ENCODE assay signal across 17 cellular contexts in the genomic region with DNA sequence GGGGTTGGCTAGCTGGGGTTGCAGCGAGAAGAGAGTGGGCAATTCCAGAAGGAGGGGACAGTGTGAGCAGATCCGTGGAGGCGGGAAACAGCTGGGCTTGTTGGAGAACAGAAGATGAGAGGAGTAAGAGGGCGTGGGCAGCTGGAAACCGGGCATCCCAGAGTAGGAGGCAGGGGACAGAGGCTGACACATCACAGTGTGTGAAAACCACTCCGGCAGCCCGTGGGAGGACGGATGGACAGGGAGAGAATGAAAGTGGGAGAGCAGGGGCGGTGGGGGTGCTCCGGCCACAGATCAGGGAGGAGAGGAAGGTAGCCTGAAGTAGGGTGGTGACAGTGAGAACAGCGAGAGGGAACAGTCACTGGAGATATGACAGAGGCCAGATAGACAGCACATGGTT. TPM values are rescaled to one million over a fixed set of nuclear protein-coding genes. Genes with fewer than 3 reads are reported as not detected.
DNase-seq lines count a peak whose midpoint lies in the region; ATAC-seq and TF ChIP-seq lines count a peak whose summit lies in the region.
"Had no signal": no experiment of that assay in that cellular context is flagged by ENCODE, and none has a peak within 500 bp of the region (broad histone marks: within the 10 kb centered on the region; RNA-seq: fewer than 3 reads in every experiment).

No MANE protein-coding gene starts in this region.

- peak overlapping the region; percentile 13 for H3K4me3 ChIP-seq in skeletal muscle satellite cell (ENCODE audit: low read length)
- H3K4me3 ChIP-seq: BLaER1 treated with 17β-estradiol and CSF1 and Interleukin-3, amounts not matched to agents 10 nM and 100 nM had no signal

- no peak for ATAC-seq in activated T-helper 17 cell treated with anti-CD3 and anti-CD28 coated beads, Interleukin-2, amount 50 U/mL, for 72 hours (replicated peaks)

- no peak overlapping the region for H3K4me3 Mint-ChIP-seq in activated T-helper 17 cell treated with anti-CD3 and anti-CD28 coated beads, Interleukin-2, amount 50 U/mL, for 72 hours
- peak overlapping the region in 1 of 3 experiments; percentile 28 for H3K4me3 Mint-ChIP-seq in nephron
- H3K4me3 Mint-ChIP-seq: IgD-negative memory B cell had no signal

- H3K36me3 ChIP-seq in skeletal muscle satellite cell (ENCODE audit: insufficient read depth, low read length), result no peaks in the 10 kb centered on the region
- H3K36me3 ChIP-seq: BLaER1 treated with 17β-estradiol and CSF1 and Interleukin-3, amounts not matched to agents 10 nM and 100 nM had no signal

- peak overlapping the region; percentile 59 for H3K4me2 ChIP-seq in skeletal muscle satellite cell (ENCODE audit: low read length)
- H3K4me2 ChIP-seq: BLaER1 treated with 17β-estradiol and CSF1 and Interleukin-3, amounts not matched to agents 10 nM and 100 nM had no signal

- no peaks in the 10 kb centered on the region for H3K9me3 Mint-ChIP-seq in activated T-helper 17 cell treated with anti-CD3 and anti-CD28 coated beads, Interleukin-2, amount 50 U/mL, for 72 hours
- no peaks in the 10 kb centered on the region for H3K9me3 Mint-ChIP-seq in nephron
- H3K9me3 Mint-ChIP-seq: IgD-negative memory B cell had no signal

- peak overlapping the region; percentile 10 for H3K27ac Mint-ChIP-seq in activated T-helper 17 cell treated with anti-CD3 and anti-CD28 coated beads, Interleukin-2, amount 50 U/mL, for 72 hours
- H3K27ac Mint-ChIP-seq in nephron, result peak overlapping the region in 2 of 3 experiments; percentile 3 to 40
- H3K27ac Mint-ChIP-seq: IgD-negative memory B cell had no signal

- peaks cover 16% of the 10 kb centered on the region for H3K27me3 ChIP-seq in skeletal muscle satellite cell (ENCODE audit: control insufficient read depth, insufficient read depth, low read length)
- H3K27me3 ChIP-seq: BLaER1 treated with 17β-estradiol and CSF1 and Interleukin-3, amounts not matched to agents 10 nM and 100 nM had no signal

- no peak overlapping the region for H3K9ac ChIP-seq in skeletal muscle satellite cell (ENCODE audit: low read depth, low read length)
- H3K9ac ChIP-seq: BLaER1 treated with 17β-estradiol and CSF1 and Interleukin-3, amounts not matched to agents 10 nM and 100 nM had no signal

- DNase-seq in activated CD8-positive, alpha-beta memory T cell treated with anti-CD3 and anti-CD28 coated beads for 24 hours, result peak; percentile 35
- no peak for DNase-seq in activated CD8-positive, alpha-beta memory T cell treated with anti-CD3 and anti-CD28 coated beads, Interleukin-2, amount 50 U/mL, for 4 hours
- no peak for DNase-seq in UCSD-AML1 (lab: John Stamatoyannopoulos, UW; ENCODE audit: unreplicated experiment)
- DNase-seq in effector CD8-positive, alpha-beta T cell (lab: John Stamatoyannopoulos, UW), result no peak
- no peak for DNase-seq in SKM-1 (lab: John Stamatoyannopoulos, UW; ENCODE audit: unreplicated experiment)
- DNase-seq: NCI-H1048, NCI-H146, NCI-H2081 treated with DMSO at 0.1 percent for 48 hours, NCI-H2227 treated with DMSO at 0.1 percent for 48 hours, NCI-H524 treated with DMSO at 0.1 percent for 48 hours, RPMI8226 had no signal

- peaks cover 9% of the 10 kb centered on the region for H3K4me1 ChIP-seq in skeletal muscle satellite cell (ENCODE audit: control insufficient read depth, insufficient read depth, low read length)

- H3K36me3 Mint-ChIP-seq in activated T-helper 17 cell treated with anti-CD3 and anti-CD28 coated beads, Interleukin-2, amount 50 U/mL, for 72 hours (ENCODE audit: low read depth), result no peaks in the 10 kb centered on the region
- no peaks in the 10 kb centered on the region for H3K36me3 Mint-ChIP-seq in nephron (ENCODE audit: low read depth)
- H3K36me3 Mint-ChIP-seq: IgD-negative memory B cell had no signal

- H3K27me3 Mint-ChIP-seq in activated T-helper 17 cell treated with anti-CD3 and anti-CD28 coated beads, Interleukin-2, amount 50 U/mL, for 72 hours, result peaks cover 10% of the 10 kb centered on the region
- peaks cover 13% of the 10 kb centered on the region for H3K27me3 Mint-ChIP-seq in nephron (ENCODE audit: low read depth)
- H3K27me3 Mint-ChIP-seq: IgD-negative memory B cell had no signal

- peaks cover 6% of the 10 kb centered on the region for H3K4me1 Mint-ChIP-seq in activated T-helper 17 cell treated with anti-CD3 and anti-CD28 coated beads, Interleukin-2, amount 50 U/mL, for 72 hours
- peaks cover 8% of the 10 kb centered on the region for H3K4me1 Mint-ChIP-seq in nephron

- TF ChIP-seq CTCF in nephron (IDR thresholded peaks at IDR 0.05; ENCODE audit: unreplicated experiment in 3 of 3), result no peak

- H3K9me3 ChIP-seq in skeletal muscle satellite cell (replicated peaks; ENCODE audit: low read length), result no peaks in the 10 kb centered on the region
- H3K9me3 ChIP-seq: BLaER1 treated with 17β-estradiol and CSF1 and Interleukin-3, amounts not matched to agents 10 nM and 100 nM had no signal

RNA-seq across cellular contexts. Expression of gene PSMB7, which starts 8.3 kb away (rescaled TPM):
- total RNA-seq in activated T-helper 17 cell treated with anti-CD3 and anti-CD28 coated beads, Interleukin-2, amount 50 U/mL, for 72 hours, result 100 to 1,000 TPM; 105 to 175 TPM
- total RNA-seq in skeletal muscle satellite cell (2012; rRNA removed), result 244 and 299 TPM in 2 replicates

RNA-seq across cellular contexts. Expression of gene ADGRD2, which starts 26.7 kb away (rescaled TPM):
- total RNA-seq in activated T-helper 17 cell treated with anti-CD3 and anti-CD28 coated beads, Interleukin-2, amount 50 U/mL, for 72 hours, result not detected
- total RNA-seq in skeletal muscle satellite cell (2012; rRNA removed), result not detected in 2 replicates
- total RNA-seq: OCI-LY7 had no signal
